22 cellular contexts compared by ENCODE assay signal in the genomic region with DNA sequence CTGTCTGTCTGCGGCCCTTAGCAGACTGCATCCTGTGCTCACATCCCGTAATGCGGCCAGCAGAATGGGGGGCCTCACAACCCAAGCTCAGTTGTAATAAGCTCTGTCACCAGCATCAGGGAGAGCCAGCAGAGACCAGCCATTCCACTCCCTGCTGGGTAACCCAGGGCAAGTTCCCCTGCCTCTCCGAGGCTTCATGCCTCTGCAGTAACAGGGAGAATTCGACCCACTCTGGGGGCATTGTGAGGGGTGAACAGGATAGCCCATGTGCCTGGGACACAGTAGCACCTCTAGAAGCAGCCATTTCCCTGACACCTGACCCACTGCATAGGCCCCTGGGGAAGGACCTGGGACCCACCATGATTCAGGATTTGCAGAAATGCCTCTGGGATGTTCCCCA.
DNase-seq lines count a peak whose midpoint lies in the region; ATAC-seq and TF ChIP-seq lines count a peak whose summit lies in the region.
"Had no signal": no experiment of that assay in that cellular context is flagged by ENCODE, and none has a peak within 500 bp of the region (broad histone marks: within the 10 kb centered on the region; RNA-seq: fewer than 3 reads in every experiment).

No MANE protein-coding gene starts in this region.

- TF ChIP-seq EP300 in upper lobe of left lung (IDR thresholded peaks at IDR 0.05), result no peak

- H3K27me3 ChIP-seq in spleen (replicated peaks in 1 of 7) (peaks cover 0 to 51% (median 0%) of the 10 kb centered on the region in 7 donors), smooth muscle cell (ENCODE audit: low read depth) (peaks cover 11% of the 10 kb centered on the region), upper lobe of left lung (no peaks in the 10 kb centered on the region)
- H3K27me3 ChIP-seq: BE2C; BLaER1 treated with 17β-estradiol and CSF1 and Interleukin-3, amounts not matched to agents 10 nM and 100 nM had no signal

- TF ChIP-seq CTCF in spleen (IDR thresholded peaks at IDR 0.05 in 8 of 11, conservative IDR thresholded peaks at IDR 0.05 in 3 of 11) (no peak), smooth muscle cell (IDR thresholded peaks at IDR 0.05; ENCODE audit: borderline replicate concordance, insufficient read depth, poor library complexity, severe bottlenecking) (no peak), upper lobe of left lung (IDR thresholded peaks at IDR 0.05) (no peak)

- TF ChIP-seq POLR2A in spleen (IDR thresholded peaks at IDR 0.05) (no peak), upper lobe of left lung (IDR thresholded peaks at IDR 0.05) (no peak)

- no peaks in the 10 kb centered on the region for H3K79me2 ChIP-seq in smooth muscle cell (ENCODE audit: low read depth)

- no peak overlapping the region for H2AFZ ChIP-seq in smooth muscle cell (ENCODE audit: low read depth)
- H2AFZ ChIP-seq: GM23248 had no signal

- ATAC-seq in left cardiac atrium (no peak), upper lobe of left lung (ENCODE audit: low FRiP score in 2 of 2) (no peak)
- ATAC-seq: GM12878 had no signal

- DNase-seq in cardiac septum (ENCODE audit: low spot score) (peak; percentile 66), left cardiac atrium (no peak), mesenteric fat pad (ENCODE audit: low spot score) (peak; percentile 59), spleen (peak; percentile 32), smooth muscle cell (lab: John Stamatoyannopoulos, UW; ENCODE audit: unreplicated experiment) (no peak), upper lobe of left lung (no peak), NCI-H2196 treated with DMSO at 0.1 percent for 48 hours (lab: John Stamatoyannopoulos, UW; ENCODE audit: unreplicated experiment) (no peak)
- DNase-seq: ACHN; AML-193; BE2C; CD4-positive, alpha-beta T cell; CD8-positive, alpha-beta memory T cell; DMS 273 treated with DMSO at 0.1 percent for 48 hours; DMS79; EL; GDM1; GM23248; H7; HCEC 1CT had no signal

- intact Hi-C loops in cardiac septum (cut with DNase I), result no loop called here
- intact Hi-C loops in left cardiac atrium (cut with DNase I), result no loop called here
- intact Hi-C loops in spleen (cut with DNase I; ENCODE audit: low total_unique reads), result no loop called here

- no peaks in the 10 kb centered on the region for H3K4me1 ChIP-seq in spleen
- H3K4me1 ChIP-seq in smooth muscle cell (ENCODE audit: low read depth), result no peaks in the 10 kb centered on the region
- H3K4me1 ChIP-seq in upper lobe of left lung, result no peaks in the 10 kb centered on the region
- H3K4me1 ChIP-seq: BE2C had no signal

- H3K9me3 ChIP-seq in spleen (peaks cover 0 to 3% (median 0%) of the 10 kb centered on the region in 8 donors), smooth muscle cell (replicated peaks; ENCODE audit: low read depth) (no peaks in the 10 kb centered on the region), upper lobe of left lung (no peaks in the 10 kb centered on the region)
- H3K9me3 ChIP-seq: BE2C had no signal

- WGBS in spleen, 5 donors, result 63 to 77% (median 74%) methylated on average over 5 of the region's 5 CpGs
- 85% methylated on average over 5 of the region's 5 CpGs for WGBS in smooth muscle cell (ENCODE audit: low lambda C conversion rate)
- WGBS in upper lobe of left lung, 2 donors, result 70 to 92% methylated on average over 5 of the region's 5 CpGs

- H3F3A ChIP-seq in smooth muscle cell (ENCODE audit: low read depth), result no peaks in the 10 kb centered on the region

- no peaks in the 10 kb centered on the region for H4K20me1 ChIP-seq in smooth muscle cell (ENCODE audit: low read depth)

- no peak overlapping the region for H3K4me2 ChIP-seq in smooth muscle cell
- H3K4me2 ChIP-seq: BLaER1 treated with 17β-estradiol and CSF1 and Interleukin-3, amounts not matched to agents 10 nM and 100 nM had no signal

- H3K36me3 ChIP-seq in spleen (no peaks in the 10 kb centered on the region), smooth muscle cell (ENCODE audit: low read depth) (no peaks in the 10 kb centered on the region), upper lobe of left lung (no peaks in the 10 kb centered on the region)
- H3K36me3 ChIP-seq: BE2C; BLaER1 treated with 17β-estradiol and CSF1 and Interleukin-3, amounts not matched to agents 10 nM and 100 nM had no signal

- no peak overlapping the region for H3K27ac ChIP-seq in spleen
- H3K27ac ChIP-seq in smooth muscle cell (ENCODE audit: low read depth), result no peak overlapping the region
- H3K27ac ChIP-seq in upper lobe of left lung, result no peak overlapping the region
- H3K27ac ChIP-seq: 22Rv1; BLaER1 treated with 17β-estradiol and CSF1 and Interleukin-3, amounts not matched to agents 10 nM and 100 nM; GM23248 had no signal

- no peak overlapping the region for H3K9ac ChIP-seq in smooth muscle cell (ENCODE audit: low read depth)
- H3K9ac ChIP-seq: BLaER1 treated with 17β-estradiol and CSF1 and Interleukin-3, amounts not matched to agents 10 nM and 100 nM; GM23248 had no signal

- H3K4me3 ChIP-seq in spleen (no peak overlapping the region), smooth muscle cell (no peak overlapping the region), upper lobe of left lung (no peak overlapping the region)
- H3K4me3 ChIP-seq: BLaER1 treated with 17β-estradiol and CSF1 and Interleukin-3, amounts not matched to agents 10 nM and 100 nM; GM12878; GM23248 had no signal

Comparison
In these comparisons a context has a peak if more than half of its experiments do, and no peak if none do; other contexts are left out.
1. DNase-seq: peak in cardiac septum (single experiment), mesenteric fat pad (single experiment) and spleen (single experiment); none in left cardiac atrium (single experiment), smooth muscle cell (single experiment), upper lobe of left lung (0 of 2) and NCI-H2196 treated with DMSO at 0.1 percent for 48 hours (single experiment).